Comparison of ENCODE assay signal across 17 cellular contexts in the genomic region with DNA sequence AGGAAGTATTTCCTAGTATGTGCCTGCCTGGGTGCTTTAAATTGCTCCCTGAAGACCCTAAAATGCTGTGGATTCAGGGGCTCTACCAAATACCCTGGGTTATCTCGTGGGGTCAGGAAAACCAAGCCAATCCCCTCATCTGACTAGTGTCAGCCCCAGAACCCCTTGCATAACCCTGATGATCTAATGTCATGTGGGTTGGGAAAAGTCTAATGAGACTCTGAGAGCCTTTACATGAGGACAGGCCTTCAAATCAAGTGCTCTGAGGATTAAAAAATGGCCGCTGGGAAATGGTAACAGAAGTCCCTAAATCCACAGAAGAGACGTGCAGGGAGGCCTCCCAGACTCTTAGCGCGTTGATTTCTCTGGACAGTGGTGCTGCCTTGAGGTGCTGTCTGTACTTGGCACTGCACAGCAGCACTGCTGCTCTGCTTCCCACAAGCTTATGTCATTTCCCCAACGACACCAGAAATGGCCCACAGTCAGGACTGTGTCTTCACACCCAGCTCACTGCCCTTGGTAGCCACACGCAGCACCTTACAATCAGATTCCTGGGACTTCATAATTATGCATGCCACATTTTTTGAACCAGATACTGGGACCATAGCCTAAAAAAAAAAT. TPM values are rescaled to one million over a fixed set of nuclear protein-coding genes. Genes with fewer than 3 reads are reported as not detected.
DNase-seq lines count a peak whose midpoint lies in the region; ATAC-seq and TF ChIP-seq lines count a peak whose summit lies in the region.
"Had no signal": no experiment of that assay in that cellular context is flagged by ENCODE, and none has a peak within 500 bp of the region (broad histone marks: within the 10 kb centered on the region; RNA-seq: fewer than 3 reads in every experiment).

No MANE protein-coding gene starts in this region.

- no peaks in the 10 kb centered on the region for H3K4me1 ChIP-seq in osteoblast (ENCODE audit: insufficient read depth, low read length)
- peaks cover 0 to 7% (median 0%) of the 10 kb centered on the region in 4 donors for H3K4me1 ChIP-seq in tibial nerve

- no peak overlapping the region for H3K4me3 ChIP-seq in osteoblast (ENCODE audit: insufficient read depth, low read length)
- no peak overlapping the region for H3K4me3 ChIP-seq in tibial nerve
- H3K4me3 ChIP-seq: hepatocyte, stomach had no signal

- H3K27ac Mint-ChIP-seq in activated CD8-positive, alpha-beta T cell treated with anti-CD3 and anti-CD28 coated beads for 36 hours, result peak overlapping the region; percentile 1
- H3K27ac Mint-ChIP-seq: H9 had no signal

- peaks cover 6% of the 10 kb centered on the region for H3K27me3 ChIP-seq in osteoblast (ENCODE audit: insufficient read depth, low read length)
- H3K27me3 ChIP-seq in tibial nerve, result no peaks in the 10 kb centered on the region
- H3K27me3 ChIP-seq: hepatocyte, stomach had no signal

- H3K4me3 Mint-ChIP-seq in activated CD8-positive, alpha-beta T cell treated with anti-CD3 and anti-CD28 coated beads for 36 hours, result no peak overlapping the region
- H3K4me3 Mint-ChIP-seq: activated T-cell treated with anti-CD3 and anti-CD28 coated beads, Interleukin-2, amount 50 U/mL, for 4 hours; effector memory CD8-positive, alpha-beta T cell; H9 had no signal

- peaks cover 26% of the 10 kb centered on the region for H3K36me3 Mint-ChIP-seq in activated CD8-positive, alpha-beta T cell treated with anti-CD3 and anti-CD28 coated beads for 36 hours (ENCODE audit: low read depth)

- H2AFZ ChIP-seq in osteoblast (ENCODE audit: low read length), result peak overlapping the region; percentile 10
- H2AFZ ChIP-seq: hepatocyte had no signal

- H3K27ac ChIP-seq in osteoblast (ENCODE audit: low read depth, low read length) (no peak overlapping the region), tibial nerve (no peak overlapping the region)
- H3K27ac ChIP-seq: stomach had no signal

- peak; percentile 85 for DNase-seq in Ammon's horn (ENCODE audit: low spot score)
- DNase-seq in activated CD8-positive, alpha-beta T cell treated with anti-CD3 and anti-CD28 coated beads for 36 hours, result no peak
- DNase-seq in left ventricle myocardium superior, result peak; percentile 41
- no peak for DNase-seq in osteoblast (ENCODE audit: insufficient read length, low spot score, missing footprints)
- DNase-seq in stimulated activated naive CD8-positive, alpha-beta T cell treated with anti-CD3 and anti-CD28 coated beads, Interleukin-15, Interleukin-2, amounts not matched to agents 100 U/mL and 50 U/mL, for 24 hours, result no peak
- DNase-seq in tibial nerve (ENCODE audit: low spot score in 2 of 2), result no peak
- no peak for DNase-seq in epidermal melanocyte (ENCODE audit: insufficient read length, low spot score)
- no peak for DNase-seq in hepatic stellate cell (ENCODE audit: low spot score)
- DNase-seq: activated T-cell treated with anti-CD3 and anti-CD28 coated beads, Interleukin-2, amount 50 U/mL, for 4 hours; central memory CD4-positive, alpha-beta T cell; effector memory CD8-positive, alpha-beta T cell; H9; NCI-H1694; NCI-H226; RPMI8226; stomach had no signal

- no peak for TF ChIP-seq CTCF in activated CD8-positive, alpha-beta T cell treated with anti-CD3 and anti-CD28 coated beads for 36 hours (IDR thresholded peaks at IDR 0.05)
- TF ChIP-seq CTCF in osteoblast (IDR thresholded peaks at IDR 0.05; ENCODE audit: extremely low read depth, low read depth, low read length), result no peak
- no peak for TF ChIP-seq CTCF in tibial nerve (IDR thresholded peaks at IDR 0.05)

- no peaks in the 10 kb centered on the region for H4K20me1 ChIP-seq in osteoblast (ENCODE audit: insufficient read depth, low read length)

- intact Hi-C loops in activated CD8-positive, alpha-beta T cell treated with anti-CD3 and anti-CD28 coated beads for 36 hours (cut with micrococcal nuclease), result no loop called here
- intact Hi-C loops in left ventricle myocardium superior (cut with micrococcal nuclease), result no loop called here

- no peaks in the 10 kb centered on the region for H3K27me3 Mint-ChIP-seq in activated CD8-positive, alpha-beta T cell treated with anti-CD3 and anti-CD28 coated beads for 36 hours
- H3K27me3 Mint-ChIP-seq: effector memory CD8-positive, alpha-beta T cell had no signal

- no peaks in the 10 kb centered on the region for H3K79me2 ChIP-seq in osteoblast (ENCODE audit: insufficient read depth, low read length)
- H3K79me2 ChIP-seq: hepatocyte had no signal

- no peak for TF ChIP-seq POLR2A in tibial nerve (IDR thresholded peaks at IDR 0.05)

- TF ChIP-seq EP300 in tibial nerve (IDR thresholded peaks at IDR 0.05), result no peak

- peaks cover 78% of the 10 kb centered on the region for H3K4me1 Mint-ChIP-seq in activated CD8-positive, alpha-beta T cell treated with anti-CD3 and anti-CD28 coated beads for 36 hours (ENCODE audit: low read depth)

- H3K9me3 Mint-ChIP-seq in activated CD8-positive, alpha-beta T cell treated with anti-CD3 and anti-CD28 coated beads for 36 hours, result no peaks in the 10 kb centered on the region
- H3K9me3 Mint-ChIP-seq: activated T-cell treated with anti-CD3 and anti-CD28 coated beads, Interleukin-2, amount 50 U/mL, for 4 hours; effector memory CD8-positive, alpha-beta T cell; H9 had no signal

- H3K4me2 ChIP-seq in osteoblast (ENCODE audit: insufficient read depth, low read length), result no peak overlapping the region

- no peak for ATAC-seq in activated CD8-positive, alpha-beta T cell treated with anti-CD3 and anti-CD28 coated beads for 36 hours
- ATAC-seq in left ventricle myocardium superior, result peak; percentile 77
- no peak for ATAC-seq in stimulated activated naive CD8-positive, alpha-beta T cell treated with anti-CD3 and anti-CD28 coated beads, Interleukin-15, Interleukin-2, amounts not matched to agents 100 U/mL and 50 U/mL, for 24 hours
- ATAC-seq: effector memory CD8-positive, alpha-beta T cell had no signal

- H3K36me3 ChIP-seq in osteoblast (ENCODE audit: insufficient read depth, low read length) (no peaks in the 10 kb centered on the region), tibial nerve (peaks cover 0 to 20% (median 0%) of the 10 kb centered on the region in 3 donors)

- WGBS in tibial nerve, 2 donors, result 58 to 66% methylated on average over 7 of the region's 7 CpGs

- POLR2A ChIA-PET in activated CD8-positive, alpha-beta T cell treated with anti-CD3 and anti-CD28 coated beads for 36 hours (lab: Charles Lee), result interaction anchor here (0.6 to 1.0 kb wide), 2 partner anchors 10 to 15 kb away, joined by 3 read pairs; no protein-coding TSS in a partner anchor

- H3K9me3 ChIP-seq in osteoblast (ENCODE audit: low read depth, low read length) (no peaks in the 10 kb centered on the region), tibial nerve (no peaks in the 10 kb centered on the region)
- H3K9me3 ChIP-seq: stomach had no signal

- CTCF ChIA-PET in activated CD8-positive, alpha-beta T cell treated with anti-CD3 and anti-CD28 coated beads for 36 hours (lab: Charles Lee), result interaction anchor here (0.7 to 1.8 kb wide), 3 partner anchors 10 to 20 kb away, joined by 3 to 4 read pairs (median 4); no protein-coding TSS in a partner anchor

RNA-seq across cellular contexts. Expression of a gene that starts 16.6 kb away (rescaled TPM):
- total RNA-seq in activated CD8-positive, alpha-beta T cell treated with anti-CD3 and anti-CD28 coated beads for 36 hours, result 10 to 100 TPM; 29.3 to 30.4 TPM
- total RNA-seq in left ventricle myocardium superior (55.7 TPM), osteoblast (2.9 and 3.5 TPM in 2 replicates), tibial nerve (10 to 100 TPM; 11.2 to 23.8 (median 16.0) TPM)

RNA-seq across cellular contexts. Expression of a gene that starts 45.1 kb away (rescaled TPM):
- under 1 TPM; 0.40 to 0.47 TPM for total RNA-seq in activated CD8-positive, alpha-beta T cell treated with anti-CD3 and anti-CD28 coated beads for 36 hours
- 4.4 TPM for total RNA-seq in left ventricle myocardium superior
- under 0.01 TPM in 1 of 2 replicates, not detected in the other for total RNA-seq in osteoblast
- total RNA-seq in tibial nerve, result 1 to 10 TPM; 2.9 to 6.9 (median 4.0) TPM

Comparison
In these comparisons a context has a peak if more than half of its experiments do, and no peak if none do; other contexts are left out.
1. DNase-seq: peak in Ammon's horn (single experiment) and left ventricle myocardium superior (single experiment); none in activated CD8-positive, alpha-beta T cell treated with anti-CD3 and anti-CD28 coated beads for 36 hours (single experiment), osteoblast (single experiment), stimulated activated naive CD8-positive, alpha-beta T cell treated with anti-CD3 and anti-CD28 coated beads, Interleukin-15, Interleukin-2, amounts not matched to agents 100 U/mL and 50 U/mL, for 24 hours (single experiment), tibial nerve (0 of 2), epidermal melanocyte (single experiment) and hepatic stellate cell (single experiment).